8 cellular contexts compared by ENCODE assay signal in the genomic region with DNA sequence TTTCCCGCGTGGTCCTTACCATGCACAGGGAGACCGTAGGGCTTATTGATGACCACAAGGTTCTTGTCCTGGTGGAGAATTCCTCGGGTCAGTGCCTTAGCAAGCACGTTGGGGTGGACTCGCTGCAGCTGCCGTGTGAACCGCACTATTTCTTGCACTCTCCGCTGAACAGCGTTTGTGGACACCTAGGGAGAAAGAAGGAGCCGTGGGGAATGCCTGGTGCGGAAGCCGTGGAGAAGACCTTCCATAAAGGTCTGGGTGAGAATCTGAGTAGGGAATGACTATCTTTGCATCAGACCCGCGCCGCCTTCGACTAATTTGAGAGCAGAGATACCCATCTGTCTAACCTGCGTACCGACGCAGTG. TPM values are rescaled to one million over a fixed set of nuclear protein-coding genes. Genes with fewer than 3 reads are reported as not detected.
DNase-seq lines count a peak whose midpoint lies in the region; ATAC-seq lines count a peak whose summit lies in the region.

No MANE protein-coding gene starts in this region.

- ATAC-seq in stimulated activated naive CD8-positive, alpha-beta T cell treated with anti-CD3 and anti-CD28 coated beads, Interleukin-15, amount 100 ng/mL, for 72 hours = no peak
- ATAC-seq in GM18502 (IDR thresholded peaks at IDR 0.05; ENCODE audit: poor library complexity, unreplicated experiment) = no peak
- ATAC-seq in HG02852 (IDR thresholded peaks at IDR 0.05; ENCODE audit: unreplicated experiment) = no peak

- intact Hi-C loops in activated CD4-positive, alpha-beta memory T cell treated with anti-CD3 and anti-CD28 coated beads for 36 hours (cut with micrococcal nuclease) = loop anchor here (1.0 kb wide), 7 partner anchors 57 to 619 kb away; a partner anchor contains a TSS

- POLR2A ChIA-PET in activated CD4-positive, alpha-beta memory T cell treated with anti-CD3 and anti-CD28 coated beads for 36 hours (lab: Charles Lee) = interaction anchor here (1.3 to 3.0 kb wide), 3 partner anchors 57 to 143 kb away, joined by 3 to 8 read pairs (median 3); a partner anchor contains a TSS

- DNase-seq in NCI-H1105 treated with DMSO at 0.1 percent for 48 hours (lab: John Stamatoyannopoulos, UW) (peak; percentile 41), NCI-H1105 (lab: John Stamatoyannopoulos, UW) (no peak), retina (no peak)
- DNase-seq in activated CD4-positive, alpha-beta memory T cell treated with anti-CD3 and anti-CD28 coated beads for 36 hours = peak; percentile 12
- peak in 1 of 2 donors; percentile 9 for DNase-seq in stimulated activated naive CD8-positive, alpha-beta T cell treated with anti-CD3 and anti-CD28 coated beads, Interleukin-15, amount 100 ng/mL, for 72 hours

- peak overlapping the region; percentile 98 for H3K4me3 ChIP-seq in iPS-11a (ENCODE audit: low read depth, low read length)

- CTCF ChIA-PET in activated CD4-positive, alpha-beta memory T cell treated with anti-CD3 and anti-CD28 coated beads for 36 hours (lab: Charles Lee) = interaction anchor here (0.5 to 1.5 kb wide), 3 partner anchors 273 to 308 kb away, joined by 3 to 5 read pairs (median 4); a partner anchor contains a TSS

- peak overlapping the region; percentile 98 for H3K4me3 Mint-ChIP-seq in activated CD4-positive, alpha-beta memory T cell treated with anti-CD3 and anti-CD28 coated beads for 36 hours
- H3K4me3 Mint-ChIP-seq in stimulated activated naive CD8-positive, alpha-beta T cell treated with anti-CD3 and anti-CD28 coated beads, Interleukin-15, amount 100 ng/mL, for 72 hours = peak overlapping the region; percentile 94 to 99

- H3K4me1 Mint-ChIP-seq in activated CD4-positive, alpha-beta memory T cell treated with anti-CD3 and anti-CD28 coated beads for 36 hours (ENCODE audit: low read depth) = peaks cover 38% of the 10 kb centered on the region
- H3K4me1 Mint-ChIP-seq in stimulated activated naive CD8-positive, alpha-beta T cell treated with anti-CD3 and anti-CD28 coated beads, Interleukin-15, amount 100 ng/mL, for 72 hours = peaks cover 35% of the 10 kb centered on the region

- no peaks in the 10 kb centered on the region for H3K27me3 Mint-ChIP-seq in activated CD4-positive, alpha-beta memory T cell treated with anti-CD3 and anti-CD28 coated beads for 36 hours
- H3K27me3 Mint-ChIP-seq in stimulated activated naive CD8-positive, alpha-beta T cell treated with anti-CD3 and anti-CD28 coated beads, Interleukin-15, amount 100 ng/mL, for 72 hours = no peaks in the 10 kb centered on the region

- peak overlapping the region; percentile 89 for H3K27ac Mint-ChIP-seq in activated CD4-positive, alpha-beta memory T cell treated with anti-CD3 and anti-CD28 coated beads for 36 hours
- peak overlapping the region; percentile 99 for H3K27ac Mint-ChIP-seq in stimulated activated naive CD8-positive, alpha-beta T cell treated with anti-CD3 and anti-CD28 coated beads, Interleukin-15, amount 100 ng/mL, for 72 hours

- peaks cover 20% of the 10 kb centered on the region for H3K36me3 Mint-ChIP-seq in activated CD4-positive, alpha-beta memory T cell treated with anti-CD3 and anti-CD28 coated beads for 36 hours

- no peaks in the 10 kb centered on the region for H3K9me3 Mint-ChIP-seq in activated CD4-positive, alpha-beta memory T cell treated with anti-CD3 and anti-CD28 coated beads for 36 hours
- H3K9me3 Mint-ChIP-seq in stimulated activated naive CD8-positive, alpha-beta T cell treated with anti-CD3 and anti-CD28 coated beads, Interleukin-15, amount 100 ng/mL, for 72 hours = no peaks in the 10 kb centered on the region

RNA-seq across cellular contexts. Expression of a gene that starts 0.6 kb away (rescaled TPM):
- 10 to 100 TPM; 32.4 to 34.1 TPM for total RNA-seq in activated CD4-positive, alpha-beta memory T cell treated with anti-CD3 and anti-CD28 coated beads for 36 hours

RNA-seq across cellular contexts. Expression of a gene that starts 0.7 kb away (rescaled TPM):
- total RNA-seq in activated CD4-positive, alpha-beta memory T cell treated with anti-CD3 and anti-CD28 coated beads for 36 hours = 1 to 10 TPM; 8.0 to 9.7 TPM

RNA-seq across cellular contexts. Expression of a gene that starts 57.8 kb away (rescaled TPM):
- total RNA-seq in activated CD4-positive, alpha-beta memory T cell treated with anti-CD3 and anti-CD28 coated beads for 36 hours = 100 to 1,000 TPM; 142 to 149 TPM

RNA-seq across cellular contexts. Expression of a gene that starts 58.1 kb away (rescaled TPM):
- 10 to 100 TPM; 41.7 to 42.3 TPM for total RNA-seq in activated CD4-positive, alpha-beta memory T cell treated with anti-CD3 and anti-CD28 coated beads for 36 hours

Comparison
In these comparisons a context has a peak if more than half of its experiments do, and no peak if none do; other contexts are left out.
1. DNase-seq: peak in NCI-H1105 treated with DMSO at 0.1 percent for 48 hours (single experiment) and activated CD4-positive, alpha-beta memory T cell treated with anti-CD3 and anti-CD28 coated beads for 36 hours (single experiment); none in NCI-H1105 (single experiment) and retina (single experiment).